In genomic region chr11:25711008-25711407, GRCh38 we compare ENCODE assay signal across 18 cellular contexts.
A peak's percentile ranks its signal among the peaks of the same experiment; 100 is the strongest.
DNase-seq lines count a peak whose midpoint lies in the region; ATAC-seq and TF ChIP-seq lines count a peak whose summit lies in the region.
"Had no signal": no experiment of that assay in that cellular context is flagged by ENCODE, and none has a peak within 500 bp of the region (broad histone marks: within the 10 kb centered on the region; RNA-seq: fewer than 3 reads in every experiment).

No MANE protein-coding gene starts in this region.

- H3K4me3 ChIP-seq in adipocyte (ENCODE audit: low read length) (no peak overlapping the region), H7 (ENCODE audit: insufficient read depth, low read depth, low read length) (no peak overlapping the region)
- H3K4me3 ChIP-seq: GM12878 had no signal

- no peak overlapping the region for H3K9ac ChIP-seq in adipocyte (ENCODE audit: low read length)

- ATAC-seq in foreskin keratinocyte (peak; percentile 54), GM19023 (IDR thresholded peaks at IDR 0.05; ENCODE audit: unreplicated experiment) (no peak)
- ATAC-seq: GM12878, HCT116 had no signal

- H3K9me3 ChIP-seq in adipocyte (ENCODE audit: control insufficient read depth, low read length): no peaks in the 10 kb centered on the region

- no peaks in the 10 kb centered on the region for H3K27me3 ChIP-seq in adipocyte (replicated peaks; ENCODE audit: control insufficient read depth, insufficient read depth, low read length)
- H3K27me3 ChIP-seq in foreskin keratinocyte: no peaks in the 10 kb centered on the region
- no peaks in the 10 kb centered on the region for H3K27me3 ChIP-seq in H7 (ENCODE audit: control insufficient read depth, insufficient read depth, low read length)

- H3K27ac ChIP-seq in foreskin keratinocyte: no peak overlapping the region

- H3K4me1 ChIP-seq in adipocyte (ENCODE audit: control insufficient read depth, insufficient read depth, low read length) (no peaks in the 10 kb centered on the region), foreskin keratinocyte (no peaks in the 10 kb centered on the region)

- no peak for TF ChIP-seq CTCF in foreskin keratinocyte (conservative IDR thresholded peaks at IDR 0.05)

- H3K36me3 ChIP-seq in adipocyte (ENCODE audit: control insufficient read depth, insufficient read depth, low read length, severe bottlenecking) (no peaks in the 10 kb centered on the region), H7 (replicated peaks; ENCODE audit: control insufficient read depth, insufficient read depth, low read length) (no peaks in the 10 kb centered on the region)

- DNase-seq in adipocyte (ENCODE audit: low read depth): peak; percentile 34
- peak; percentile 43 for DNase-seq in dedifferentiated amniotic fluid mesenchymal stem cell (ENCODE audit: extremely low spot score)
- peak in 1 of 2 donors; percentile 34 for DNase-seq in foreskin keratinocyte
- DNase-seq in non-pigmented ciliary epithelial cell (ENCODE audit: low read depth): peak; percentile 3
- no peak for DNase-seq in amygdala (lab: John Stamatoyannopoulos, UW)
- no peak for DNase-seq in H7
- no peak for DNase-seq in SIG-M5 treated with dmso at 0.1 percent for 504 hours (lab: John Stamatoyannopoulos, UW; ENCODE audit: unreplicated experiment)
- DNase-seq: C1 segment of cervical spinal cord; CD4-positive, alpha-beta memory T cell; COR-L47; DMS153; DMS79; EL; GDM1; GOT3 had no signal

Comparison
In these comparisons a context has a peak if more than half of its experiments do, and no peak if none do; other contexts are left out.
1. DNase-seq: peak in adipocyte (single experiment), dedifferentiated amniotic fluid mesenchymal stem cell (single experiment) and non-pigmented ciliary epithelial cell (single experiment); none in amygdala (0 of 56), H7 (single experiment) and SIG-M5 treated with dmso at 0.1 percent for 504 hours (single experiment).